16 cellular contexts compared by ENCODE assay signal in genomic region chr6:158222066-158222465, GRCh38.
"Had no signal": no experiment of that assay in that cellular context is flagged by ENCODE, and none has a peak within 500 bp of the region (broad histone marks: within the 10 kb centered on the region; RNA-seq: fewer than 3 reads in every experiment).

No MANE protein-coding gene starts in this region.

- H3K9me3 Mint-ChIP-seq: activated naive CD8-positive, alpha-beta T cell treated with anti-CD3 and anti-CD28 coated beads, Interleukin-2, amount 10 ng/mL, durations not matched to agents 7 days and 5 days; activated T-cell treated with anti-CD3 and anti-CD28 coated beads, Interleukin-2, amount 50 U/mL, for 4 hours had no signal

- H3K4me1 ChIP-seq: sigmoid colon had no signal

- H3K36me3 Mint-ChIP-seq: activated CD8-positive, alpha-beta memory T cell treated with anti-CD3 and anti-CD28 coated beads, Interleukin-2, amount 10 ng/mL, durations not matched to agents 7 days and 5 days; activated naive CD8-positive, alpha-beta T cell treated with anti-CD3 and anti-CD28 coated beads, Interleukin-2, amount 10 ng/mL, durations not matched to agents 7 days and 5 days had no signal

- H3K27me3 Mint-ChIP-seq: activated CD8-positive, alpha-beta memory T cell treated with anti-CD3 and anti-CD28 coated beads, Interleukin-2, amount 10 ng/mL, durations not matched to agents 7 days and 5 days had no signal

- H3K27ac Mint-ChIP-seq: activated CD8-positive, alpha-beta memory T cell treated with anti-CD3 and anti-CD28 coated beads, Interleukin-2, amount 10 ng/mL, durations not matched to agents 7 days and 5 days; activated naive CD8-positive, alpha-beta T cell treated with anti-CD3 and anti-CD28 coated beads, Interleukin-2, amount 10 ng/mL, durations not matched to agents 7 days and 5 days had no signal

- H3K4me3 ChIP-seq: sigmoid colon, transverse colon had no signal

- ATAC-seq: activated CD8-positive, alpha-beta memory T cell treated with anti-CD3 and anti-CD28 coated beads, Interleukin-2, amount 10 ng/mL, durations not matched to agents 7 days and 5 days; activated T-cell treated with anti-CD3 and anti-CD28 coated beads, Interleukin-2, amount 50 U/mL, for 4 hours; left ventricle myocardium superior had no signal

- H3K27ac ChIP-seq: sigmoid colon, transverse colon had no signal

- DNase-seq: activated CD4-positive, alpha-beta T cell treated with anti-CD3 and anti-CD28 coated beads, Interleukin-2, amount 50 U/mL, for 4 hours; activated CD4-positive, CD25-positive, alpha-beta regulatory T cell treated with anti-CD3 and anti-CD28 coated beads, Interleukin-2, amount 50 U/mL, for 72 hours; activated CD8-positive, alpha-beta memory T cell treated with anti-CD3 and anti-CD28 coated beads, Interleukin-2, amount 10 ng/mL, durations not matched to agents 7 days and 5 days; activated effector memory CD4-positive, alpha-beta T cell treated with anti-CD3 and anti-CD28 coated beads, Interleukin-2, amount 50 U/mL, for 16 hours; activated naive CD8-positive, alpha-beta T cell treated with anti-CD3 and anti-CD28 coated beads, Interleukin-2, amount 10 ng/mL, durations not matched to agents 7 days and 5 days; activated T-cell treated with anti-CD3 and anti-CD28 coated beads, Interleukin-2, amount 50 U/mL, for 4 hours; anterior cingulate cortex; foreskin melanocyte; kidney; left ventricle myocardium superior; mesendoderm; sigmoid colon; stimulated activated CD4-positive, alpha-beta T cell treated with anti-CD3 and anti-CD28 coated beads, Interleukin-12 subunit alpha, Interleukin-12 subunit beta, amount 100 ng/mL, for 4 hours; stimulated activated naive CD4-positive, alpha-beta T cell; substantia nigra; transverse colon had no signal

- H3K36me3 ChIP-seq: sigmoid colon, transverse colon had no signal

- H3K9me3 ChIP-seq: sigmoid colon, transverse colon had no signal

- H3K4me3 Mint-ChIP-seq: activated CD8-positive, alpha-beta memory T cell treated with anti-CD3 and anti-CD28 coated beads, Interleukin-2, amount 10 ng/mL, durations not matched to agents 7 days and 5 days; activated naive CD8-positive, alpha-beta T cell treated with anti-CD3 and anti-CD28 coated beads, Interleukin-2, amount 10 ng/mL, durations not matched to agents 7 days and 5 days; activated T-cell treated with anti-CD3 and anti-CD28 coated beads, Interleukin-2, amount 50 U/mL, for 4 hours had no signal

- H3K27me3 ChIP-seq: sigmoid colon, transverse colon had no signal
